Comparison of ENCODE assay signal across 8 cellular contexts in genomic region chr11:65488273-65489058, GRCh38. TPM values are rescaled to one million over a fixed set of nuclear protein-coding genes. Genes with fewer than 3 reads are reported as not detected.
DNase-seq lines count a peak whose midpoint lies in the region; ATAC-seq, FAIRE-seq and TF ChIP-seq lines count a peak whose summit lies in the region.

No MANE protein-coding gene starts in this region.

- H3K9me3 ChIP-seq in iPS DF 6.9 (ENCODE audit: control insufficient read depth, insufficient read depth, low read length) (no peaks in the 10 kb centered on the region), spleen (no peaks in the 10 kb centered on the region)

- H3K36me3 ChIP-seq in iPS DF 6.9 (ENCODE audit: control insufficient read depth, insufficient read depth, low read length) (no peaks in the 10 kb centered on the region), spleen (no peaks in the 10 kb centered on the region)

- H3K4me3 ChIP-seq in iPS DF 6.9 (ENCODE audit: low read length) (no peak overlapping the region), spleen (peak overlapping the region in 1 of 8 donors; percentile 46)

- ATAC-seq in activated naive CD8-positive, alpha-beta T cell treated with anti-CD3 and anti-CD28 coated beads, Interleukin-2, amount 10 ng/mL, durations not matched to agents 7 days and 5 days (ENCODE audit: low read depth) = no peak
- no peak for ATAC-seq in HG03432 (IDR thresholded peaks at IDR 0.05; ENCODE audit: unreplicated experiment)

- H3K27me3 ChIP-seq in iPS DF 6.9 (ENCODE audit: control insufficient read depth, insufficient read depth, low read length) (no peaks in the 10 kb centered on the region), spleen (replicated peaks in 1 of 7) (no peaks in the 10 kb centered on the region)

- H3K4me3 Mint-ChIP-seq in activated naive CD8-positive, alpha-beta T cell treated with anti-CD3 and anti-CD28 coated beads, Interleukin-2, amount 10 ng/mL, durations not matched to agents 7 days and 5 days = no peak overlapping the region

- POLR2A ChIA-PET in activated naive CD8-positive, alpha-beta T cell treated with anti-CD3 and anti-CD28 coated beads, Interleukin-2, amount 10 ng/mL, durations not matched to agents 7 days and 5 days (lab: Charles Lee) = interaction anchor here (7.3 to 28.7 kb wide), 4 partner anchors 10 to 67 kb away, joined by 46 to 2884 read pairs (median 384); partner anchors contain the start of genes MALAT1 and NEAT1

- peak overlapping the region; percentile 29 for H3K27ac ChIP-seq in iPS DF 6.9 (ENCODE audit: low read length)
- H3K27ac ChIP-seq in spleen = peak overlapping the region; percentile 60 to 100 (median 98)

- no peak for TF ChIP-seq POLR2A in spleen (IDR thresholded peaks at IDR 0.05)
- no peak; the same call in 1 of the 2 replicates for TF ChIP-seq POLR2A in H54 (IDR thresholded peaks at IDR 0.05; ENCODE audit: low read depth, low read length)

- H3K4me1 ChIP-seq in iPS DF 6.9 (ENCODE audit: control insufficient read depth, insufficient read depth, low read length) (peaks cover 34% of the 10 kb centered on the region; the same call in 1 of the 2 replicates), spleen (peaks cover 44 to 83% (median 67%) of the 10 kb centered on the region in 6 donors)

- no CpG with 5 or more reads among the region's 10 CpGs for WGBS in iPS DF 6.9 (ENCODE audit: insufficient coverage, insufficient read length)
- 58 to 69% (median 63%) methylated on average over 9 to 10 of the region's 10 CpGs for WGBS in spleen, 5 donors

- peaks cover 4% of the 10 kb centered on the region for H3K27me3 Mint-ChIP-seq in activated naive CD8-positive, alpha-beta T cell treated with anti-CD3 and anti-CD28 coated beads, Interleukin-2, amount 10 ng/mL, durations not matched to agents 7 days and 5 days

- H3K9me3 Mint-ChIP-seq in activated naive CD8-positive, alpha-beta T cell treated with anti-CD3 and anti-CD28 coated beads, Interleukin-2, amount 10 ng/mL, durations not matched to agents 7 days and 5 days = no peaks in the 10 kb centered on the region

- FAIRE-seq in H54 (lab: Jason Lieb, UNC) = no peak

- H3K4me1 Mint-ChIP-seq in activated naive CD8-positive, alpha-beta T cell treated with anti-CD3 and anti-CD28 coated beads, Interleukin-2, amount 10 ng/mL, durations not matched to agents 7 days and 5 days = peaks cover 24% of the 10 kb centered on the region

- H3K36me3 Mint-ChIP-seq in activated naive CD8-positive, alpha-beta T cell treated with anti-CD3 and anti-CD28 coated beads, Interleukin-2, amount 10 ng/mL, durations not matched to agents 7 days and 5 days = no peaks in the 10 kb centered on the region

- peak overlapping the region; percentile 56 for H3K27ac Mint-ChIP-seq in activated naive CD8-positive, alpha-beta T cell treated with anti-CD3 and anti-CD28 coated beads, Interleukin-2, amount 10 ng/mL, durations not matched to agents 7 days and 5 days

- intact Hi-C loops in spleen (cut with DNase I; ENCODE audit: low total_unique reads) = no loop called here

- DNase-seq in NCI-H146 (lab: John Stamatoyannopoulos, UW) = peak; percentile 87
- no peak for DNase-seq in NCI-H146 treated with DMSO at 0.1 percent for 48 hours (lab: John Stamatoyannopoulos, UW; ENCODE audit: unreplicated experiment)
- DNase-seq in activated naive CD8-positive, alpha-beta T cell treated with anti-CD3 and anti-CD28 coated beads, Interleukin-2, amount 10 ng/mL, durations not matched to agents 7 days and 5 days = no peak
- no peak for DNase-seq in iPS DF 6.9 (ENCODE audit: low read depth, low spot score)
- DNase-seq in spleen = no peak
- no peak for DNase-seq in germinal center (ENCODE audit: low spot score)
- DNase-seq in H54 (ENCODE audit: insufficient read length, low spot score) = no peak

- no peak for TF ChIP-seq CTCF in spleen (IDR thresholded peaks at IDR 0.05 in 8 of 11, conservative IDR thresholded peaks at IDR 0.05 in 3 of 11)

RNA-seq across cellular contexts. Expression of gene MALAT1, which starts 10.4 kb away (rescaled TPM):
- total RNA-seq in activated naive CD8-positive, alpha-beta T cell treated with anti-CD3 and anti-CD28 coated beads, Interleukin-2, amount 10 ng/mL, durations not matched to agents 7 days and 5 days = over 10,000 TPM; 13,719 to 14,448 TPM
- total RNA-seq in spleen = over 10,000 TPM; 10,088 to 24,490 (median 13,598) TPM
- polyA plus RNA-seq in spleen = 100 to 1,000 TPM; 111 to 793 (median 171) TPM

RNA-seq across cellular contexts. Expression of gene SCYL1, which starts 36.4 kb away (rescaled TPM):
- 10 to 100 TPM; 74.2 to 74.9 TPM for total RNA-seq in activated naive CD8-positive, alpha-beta T cell treated with anti-CD3 and anti-CD28 coated beads, Interleukin-2, amount 10 ng/mL, durations not matched to agents 7 days and 5 days
- total RNA-seq in spleen = 100 to 1,000 TPM in 2 of 7 donors, 10 to 100 TPM in 5; 64.7 to 125 (median 77.4) TPM
- polyA plus RNA-seq in spleen = 10 to 100 TPM; 52.4 to 70.6 (median 60.7) TPM
